28 cellular contexts compared by ENCODE assay signal in the genomic region with DNA sequence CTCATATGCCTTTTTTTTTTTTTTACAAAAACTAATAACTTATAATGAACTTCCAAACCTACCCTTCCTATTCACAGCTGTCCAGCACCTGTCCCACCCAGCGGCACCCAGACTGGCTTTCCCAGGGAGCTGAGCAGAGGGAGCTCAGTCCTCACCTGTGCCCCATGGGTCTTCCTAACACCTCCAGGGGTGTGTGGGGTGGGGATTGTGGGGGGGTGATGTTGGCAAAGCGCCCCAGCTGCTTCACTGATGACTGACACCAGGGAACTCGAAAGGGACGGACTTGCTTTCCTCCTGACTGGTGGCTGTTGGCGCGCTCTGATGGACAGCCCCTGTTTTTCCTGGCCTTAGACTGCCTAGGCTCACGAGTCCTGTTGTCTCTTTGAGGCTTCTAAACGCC.
"Had no signal": no experiment of that assay in that cellular context is flagged by ENCODE, and none has a peak within 500 bp of the region (broad histone marks: within the 10 kb centered on the region; RNA-seq: fewer than 3 reads in every experiment).

No MANE protein-coding gene starts in this region.

- H3K36me3 ChIP-seq: esophagus squamous epithelium, heart right ventricle, left ventricle myocardium inferior, pancreas, prostate gland, tibial nerve, WERI-Rb-1 had no signal

- DNase-seq: activated CD4-positive, alpha-beta T cell treated with anti-CD3 and anti-CD28 coated beads for 48 hours; activated CD4-positive, alpha-beta T cell treated with anti-CD3 and anti-CD28 coated beads, Interleukin-2, amount 50 U/mL, for 48 hours; activated CD8-positive, alpha-beta memory T cell treated with anti-CD3 and anti-CD28 coated beads, Interleukin-2, amount 50 U/mL, for 4 hours; activated gamma-delta T cell treated with Interleukin-2 at 50 U/mL for 16 hours; activated naive CD4-positive, alpha-beta T cell treated with anti-CD3 and anti-CD28 coated beads, Interleukin-2, amount 50 U/mL, for 16 hours; activated T-cell treated with anti-CD3 and anti-CD28 coated beads, Interleukin-2, amount 50 U/mL, for 4 hours; amygdala; central memory CD4-positive, alpha-beta T cell; effector CD4-positive, alpha-beta T cell; esophagus squamous epithelium; foreskin melanocyte; heart right ventricle; left ventricle myocardium inferior; naive thymus-derived CD8-positive, alpha-beta T cell; nucleus accumbens; pancreas; retina; stimulated activated CD4-positive, alpha-beta T cell treated with anti-CD3 and anti-CD28 coated beads, Interleukin-15, amount 100 ng/mL, for 24 hours; stimulated activated CD4-positive, alpha-beta T cell treated with anti-CD3 and anti-CD28 coated beads, Interleukin-2, amount 100 ng/mL, for 24 hours; stimulated activated naive CD4-positive, alpha-beta T cell; T-helper 9 cell; WERI-Rb-1 had no signal

- H3K4me1 ChIP-seq: left ventricle myocardium inferior, prostate gland, tibial nerve had no signal

- H3K9me3 ChIP-seq: esophagus squamous epithelium, heart right ventricle, left ventricle myocardium inferior, pancreas, prostate gland, tibial nerve had no signal

- ATAC-seq: activated CD4-positive, CD25-positive, alpha-beta regulatory T cell treated with anti-CD3 and anti-CD28 coated beads, Interleukin-2, amount 50 U/mL, for 24 hours; activated T-cell treated with anti-CD3 and anti-CD28 coated beads, Interleukin-2, amount 50 U/mL, for 4 hours; activated T-helper 17 cell treated with anti-CD3 and anti-CD28 coated beads, Interleukin-2, amount 50 U/mL, for 72 hours; heart right ventricle; naive thymus-derived CD8-positive, alpha-beta T cell had no signal

- H3K27ac ChIP-seq: epithelial cell of prostate, esophagus squamous epithelium, heart right ventricle, left ventricle myocardium inferior, pancreas, prostate gland, tibial nerve, WERI-Rb-1 had no signal

- H3K4me3 ChIP-seq: esophagus squamous epithelium, heart right ventricle, left ventricle myocardium inferior, lung, pancreas, prostate gland, tibial nerve had no signal

- H3K27me3 ChIP-seq: esophagus squamous epithelium, heart right ventricle, pancreas, tibial nerve had no signal
